Comparison of ENCODE assay signal across 21 cellular contexts in the genomic region with DNA sequence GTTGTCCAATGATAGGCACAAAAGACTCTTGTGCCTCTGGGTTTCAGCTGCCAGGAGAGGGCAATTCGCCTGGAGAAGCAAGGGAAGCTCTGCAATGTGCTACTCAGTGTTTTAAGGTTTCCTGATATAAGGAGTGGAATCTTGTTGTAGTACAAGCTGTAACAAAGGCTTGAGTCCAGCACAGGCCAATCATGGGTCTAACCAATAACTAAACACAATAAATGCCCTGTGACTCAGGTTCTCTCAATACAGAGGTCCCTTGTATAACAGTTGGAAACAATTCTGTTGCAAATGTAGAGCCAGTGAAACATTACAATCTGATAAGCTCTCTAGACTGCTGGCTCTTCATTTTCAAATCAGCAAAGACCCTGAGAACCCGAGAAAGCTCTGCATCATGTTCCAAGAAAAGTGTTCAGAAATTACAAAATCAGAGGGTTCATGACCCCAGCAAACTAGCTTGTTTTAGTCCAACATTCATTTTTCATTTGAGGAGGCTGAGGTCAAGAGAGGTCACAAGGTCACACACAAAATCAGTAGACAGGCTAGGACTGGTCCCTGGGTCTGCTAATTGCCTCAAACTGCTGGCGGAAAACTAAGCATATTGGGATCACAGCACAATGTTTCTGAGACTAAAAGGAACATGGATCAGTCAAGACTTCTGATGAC. TPM values are rescaled to one million over a fixed set of nuclear protein-coding genes. Genes with fewer than 3 reads are reported as not detected.
DNase-seq lines count a peak whose midpoint lies in the region; ATAC-seq and TF ChIP-seq lines count a peak whose summit lies in the region.
"Had no signal": no experiment of that assay in that cellular context is flagged by ENCODE, and none has a peak within 500 bp of the region (broad histone marks: within the 10 kb centered on the region; RNA-seq: fewer than 3 reads in every experiment).

No MANE protein-coding gene starts in this region.

- no peaks in the 10 kb centered on the region for H3K79me2 ChIP-seq in neural cell (replicated peaks; ENCODE audit: insufficient read depth, low read length)

- intact Hi-C loops in activated B cell treated with CpG ODN at 0.5 μM for 24 hours (cut with micrococcal nuclease), result no loop called here

- ATAC-seq in activated B cell treated with CpG ODN at 0.5 μM for 24 hours (ENCODE audit: low read depth), result no peak
- ATAC-seq: activated naive CD4-positive, alpha-beta T cell treated with anti-CD3 and anti-CD28 coated beads, Interleukin-2, amount 50 U/mL, for 72 hours had no signal

- in situ Hi-C loops in HAP-1 (cut with MboI; ENCODE audit: low sequenced_read_pairs), result no loop called here

- peak overlapping the region; percentile 95 for H3K27ac Mint-ChIP-seq in activated B cell treated with CpG ODN at 0.5 μM for 24 hours
- H3K27ac Mint-ChIP-seq: activated naive CD4-positive, alpha-beta T cell treated with anti-CD3 and anti-CD28 coated beads, Interleukin-2, amount 50 U/mL, for 72 hours had no signal

- H4K20me1 ChIP-seq in neural cell (ENCODE audit: insufficient read depth), result no peaks in the 10 kb centered on the region

- H3K4me1 ChIP-seq in HAP-1, result peaks cover 11% of the 10 kb centered on the region

- H3K9me2 ChIP-seq in neural cell (ENCODE audit: insufficient read depth, low read length), result no peaks in the 10 kb centered on the region

- H3K4me2 ChIP-seq in neural cell (ENCODE audit: low read length), result no peak overlapping the region

- DNase-seq in NCI-H146 (lab: John Stamatoyannopoulos, UW) (peak; percentile 54), NCI-H146 treated with DMSO at 0.1 percent for 48 hours (lab: John Stamatoyannopoulos, UW; ENCODE audit: unreplicated experiment) (no peak), HAP-1 (ENCODE audit: low spot score in 2 of 2) (peak; percentile 35 to 76), activated B cell treated with CpG ODN at 0.5 μM for 24 hours (no peak), DMS53 treated with DMSO at 0.1 percent for 48 hours (lab: John Stamatoyannopoulos, UW; ENCODE audit: unreplicated experiment) (no peak), erythroblast (lab: John Stamatoyannopoulos, UW) (no peak), inferior parietal cortex (ENCODE audit: extremely low spot score) (no peak)
- DNase-seq: activated CD4-positive, alpha-beta T cell treated with anti-CD3 and anti-CD28 coated beads, Interleukin-2, amount 50 U/mL, for 48 hours; activated T-cell treated with anti-CD3 and anti-CD28 coated beads, Interleukin-2, amount 50 U/mL, for 48 hours; cortex of kidney; foreskin fibroblast; H9; kidney glomerular epithelial cell; midbrain; NK-92 treated with Interleukin-12 subunit alpha and Interleukin-12 subunit beta, amount 100 ng/mL, for 24 hours; retina; stimulated activated CD4-positive, alpha-beta T cell treated with anti-CD3 and anti-CD28 coated beads, Interleukin-12 subunit alpha, Interleukin-12 subunit beta, amount 100 ng/mL, for 4 hours; SW 1271 had no signal

- no peaks in the 10 kb centered on the region for H3K36me3 Mint-ChIP-seq in activated B cell treated with CpG ODN at 0.5 μM for 24 hours (ENCODE audit: low read depth)
- H3K36me3 Mint-ChIP-seq: activated naive CD4-positive, alpha-beta T cell treated with anti-CD3 and anti-CD28 coated beads, Interleukin-2, amount 50 U/mL, for 72 hours had no signal

- H2AFZ ChIP-seq in neural cell (ENCODE audit: low read depth, low read length), result no peak overlapping the region

- H3K36me3 ChIP-seq in HAP-1 (replicated peaks) (no peaks in the 10 kb centered on the region), neural cell (ENCODE audit: insufficient read depth, low read length) (no peaks in the 10 kb centered on the region)
- H3K36me3 ChIP-seq: thoracic aorta had no signal

- POLR2A ChIA-PET in activated B cell treated with CpG ODN at 0.5 μM for 24 hours (lab: Charles Lee), result interaction anchor here (0.6 to 6.1 kb wide), 7 partner anchors 10 to 62 kb away, joined by 3 to 138 read pairs (median 6); no protein-coding TSS in a partner anchor

- no peak for TF ChIP-seq POLR2A in erythroblast (IDR thresholded peaks at IDR 0.05; ENCODE audit: low read length)

- H3K27me3 ChIP-seq in HAP-1 (ENCODE audit: low read depth), result no peaks in the 10 kb centered on the region
- no peaks in the 10 kb centered on the region for H3K27me3 ChIP-seq in neural cell (ENCODE audit: insufficient read depth, low read depth, low read length)

- TF ChIP-seq CTCF in activated B cell treated with CpG ODN at 0.5 μM for 24 hours (IDR thresholded peaks at IDR 0.05) (no peak), neural cell (IDR thresholded peaks at IDR 0.05; ENCODE audit: poor library complexity, severe bottlenecking) (no peak)

- H3K4me3 Mint-ChIP-seq in activated B cell treated with CpG ODN at 0.5 μM for 24 hours, result no peak overlapping the region
- H3K4me3 Mint-ChIP-seq: H9 had no signal

- no peak overlapping the region for H3K9ac ChIP-seq in neural cell (ENCODE audit: low read length)

- no peak overlapping the region for H3K4me3 ChIP-seq in HAP-1
- no peak overlapping the region for H3K4me3 ChIP-seq in neural cell (ENCODE audit: low read length)
- H3K4me3 ChIP-seq: thoracic aorta had no signal

- no peaks in the 10 kb centered on the region for H3K9me3 Mint-ChIP-seq in activated B cell treated with CpG ODN at 0.5 μM for 24 hours
- H3K9me3 Mint-ChIP-seq: activated naive CD4-positive, alpha-beta T cell treated with anti-CD3 and anti-CD28 coated beads, Interleukin-2, amount 50 U/mL, for 72 hours; H9 had no signal

- CTCF ChIA-PET in activated B cell treated with CpG ODN at 0.5 μM for 24 hours (lab: Charles Lee), result no interaction called here

- H3K27me3 Mint-ChIP-seq in activated B cell treated with CpG ODN at 0.5 μM for 24 hours, result no peaks in the 10 kb centered on the region

- no peak for TF ChIP-seq RAD21 in neural cell (conservative IDR thresholded peaks at IDR 0.05)

- no peak for TF ChIP-seq EP300 in neural cell (conservative IDR thresholded peaks at IDR 0.05; ENCODE audit: poor library complexity, severe bottlenecking)

- H3K4me1 Mint-ChIP-seq in activated B cell treated with CpG ODN at 0.5 μM for 24 hours, result peaks cover 73% of the 10 kb centered on the region

- peak overlapping the region; percentile 43 for H3K27ac ChIP-seq in neural cell (ENCODE audit: low read length)
- H3K27ac ChIP-seq: thoracic aorta had no signal

- no peaks in the 10 kb centered on the region for H3F3A ChIP-seq in neural cell (ENCODE audit: insufficient read depth, low read length, poor library complexity, severe bottlenecking)

- H3K9me3 ChIP-seq in HAP-1 (no peaks in the 10 kb centered on the region), neural cell (ENCODE audit: low read length) (no peaks in the 10 kb centered on the region)
- H3K9me3 ChIP-seq: thoracic aorta had no signal

TF ChIP-seq in neural cell, 6 proteins besides CTCF, POLR2A, EP300 and RAD21:
- TF ChIP-seq MXI1 (conservative IDR thresholded peaks at IDR 0.05; ENCODE audit: poor library complexity, severe bottlenecking) (no peak), POLR2AphosphoS5 (IDR thresholded peaks at IDR 0.05) (no peak), SMC3 (conservative IDR thresholded peaks at IDR 0.05; ENCODE audit: poor library complexity) (no peak), EZH2 (IDR thresholded peaks at IDR 0.05; ENCODE audit: borderline replicate concordance, insufficient read depth, low read length, poor library complexity, severe bottlenecking) (no peak), REST (IDR thresholded peaks at IDR 0.05; ENCODE audit: borderline replicate concordance) (no peak), TAF1 (IDR thresholded peaks at IDR 0.05; ENCODE audit: low read depth) (no peak)

RNA-seq across cellular contexts. Expression of gene DNMT3A, which starts 59.0 kb away (rescaled TPM):
- total RNA-seq in activated B cell treated with CpG ODN at 0.5 μM for 24 hours, result 45.0 and 49.9 TPM in 2 replicates
- 33.0 and 38.5 TPM in 2 replicates for polyA plus RNA-seq in neural cell
- polyA minus RNA-seq in neural cell, result 122 and 129 TPM in 2 replicates

Comparison
In these comparisons a context has a peak if more than half of its experiments do, and no peak if none do; other contexts are left out.
1. DNase-seq: peak in NCI-H146 (single experiment) and HAP-1 (2 of 2); none in NCI-H146 treated with DMSO at 0.1 percent for 48 hours (single experiment), activated B cell treated with CpG ODN at 0.5 μM for 24 hours (single experiment), DMS53 treated with DMSO at 0.1 percent for 48 hours (single experiment), erythroblast (0 of 2) and inferior parietal cortex (single experiment).